Comparison of ENCODE assay signal across 8 cellular contexts in the genomic region with DNA sequence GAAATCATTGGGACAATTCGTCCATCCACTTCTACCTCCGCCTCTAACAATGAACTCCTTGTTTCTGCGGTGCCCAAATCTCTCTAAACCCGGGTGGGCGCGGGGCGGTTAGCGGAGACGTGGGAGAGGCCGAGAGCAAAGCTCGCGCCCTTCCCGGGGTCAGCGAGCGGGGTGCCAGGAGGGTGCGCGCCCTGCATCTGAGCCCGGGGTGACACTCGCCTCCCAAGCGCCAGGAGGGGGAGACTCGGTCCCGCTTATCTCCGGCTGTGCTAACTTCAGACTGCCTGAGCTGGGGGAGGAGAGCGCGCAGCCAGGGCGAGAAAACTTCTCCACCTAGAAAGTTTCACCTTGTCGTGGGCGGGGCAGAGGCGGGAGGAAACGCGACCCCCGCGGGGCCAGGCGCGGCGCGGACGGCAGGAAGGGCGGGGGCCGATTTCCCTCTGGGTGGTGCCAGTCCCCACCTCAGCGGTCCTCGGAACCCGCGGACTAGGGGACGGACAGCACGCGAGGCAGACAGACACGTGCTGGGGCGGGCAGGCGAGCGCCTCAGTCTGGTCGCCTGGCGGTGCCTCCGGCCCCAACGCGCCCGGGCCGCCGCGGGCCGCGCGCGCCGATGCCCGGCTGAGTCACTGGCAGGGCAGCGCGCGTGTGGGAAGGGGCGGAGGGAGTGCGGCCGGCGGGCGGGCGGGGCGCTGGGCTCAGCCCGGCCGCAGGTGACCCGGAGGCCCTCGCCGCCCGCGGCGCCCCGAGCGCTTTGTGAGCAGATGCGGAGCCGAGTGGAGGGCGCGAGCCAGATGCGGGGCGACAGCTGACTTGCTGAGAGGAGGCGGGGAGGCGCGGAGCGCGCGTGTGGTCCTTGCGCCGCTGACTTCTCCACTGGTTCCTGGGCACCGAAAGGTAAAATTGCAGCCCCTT. TPM values are rescaled to one million over a fixed set of nuclear protein-coding genes. Genes with fewer than 3 reads are reported as not detected.
DNase-seq lines count a peak whose midpoint lies in the region.

A gene (plus strand): TSS at position 516 of the 915 bp plus-strand sequence. CDS start 26,889 bp downstream, outside the sequence.

- H3K36me3 Mint-ChIP-seq in dendritic cell treated with granulocyte-macrophage colony-stimulating factor and Interleukin-4, amounts not matched to agents 40 ng/mL and 50 ng/mL, for 4 days (ENCODE audit: low read depth) = no peaks in the 10 kb centered on the region

- intact Hi-C loops in dendritic cell treated with granulocyte-macrophage colony-stimulating factor and Interleukin-4, amounts not matched to agents 40 ng/mL and 50 ng/mL, for 4 days (cut with micrococcal nuclease) = loop anchor here (2.0 to 5.0 kb wide), 2 partner anchors 80 to 139 kb away; no protein-coding TSS in a partner anchor

- peaks cover 50% of the 10 kb centered on the region for H3K27me3 Mint-ChIP-seq in dendritic cell treated with granulocyte-macrophage colony-stimulating factor and Interleukin-4, amounts not matched to agents 40 ng/mL and 50 ng/mL, for 4 days

- H3K4me3 Mint-ChIP-seq in dendritic cell treated with granulocyte-macrophage colony-stimulating factor and Interleukin-4, amounts not matched to agents 40 ng/mL and 50 ng/mL, for 4 days = peak within 1 kb of the TSS; percentile 69

- H3K27ac Mint-ChIP-seq in dendritic cell treated with granulocyte-macrophage colony-stimulating factor and Interleukin-4, amounts not matched to agents 40 ng/mL and 50 ng/mL, for 4 days = no peak within 1 kb of the TSS

- no peaks in the 10 kb centered on the region for H3K9me3 Mint-ChIP-seq in dendritic cell treated with granulocyte-macrophage colony-stimulating factor and Interleukin-4, amounts not matched to agents 40 ng/mL and 50 ng/mL, for 4 days

- peak; percentile 22 for DNase-seq in NCI-H2029 (lab: John Stamatoyannopoulos, UW)
- no peak for DNase-seq in NCI-H2029 treated with DMSO at 0.1 percent for 48 hours (lab: John Stamatoyannopoulos, UW)
- DNase-seq in HCEC 1CT = peak; percentile 83
- peak; percentile 92 for DNase-seq in M059J (ENCODE audit: low read depth)
- DNase-seq in T1000 (lab: John Stamatoyannopoulos, UW) = peak; percentile 70
- peak; percentile 91 for DNase-seq in left kidney (ENCODE audit: low read depth, low spot score)
- DNase-seq in stimulated activated CD4-positive, alpha-beta T cell treated with anti-CD3 and anti-CD28 coated beads, Interleukin-2, amount 100 ng/mL, for 24 hours = peak; percentile 22 to 63

- H3K4me1 Mint-ChIP-seq in dendritic cell treated with granulocyte-macrophage colony-stimulating factor and Interleukin-4, amounts not matched to agents 40 ng/mL and 50 ng/mL, for 4 days (ENCODE audit: low read depth) = peaks cover 23% of the 10 kb centered on the region

RNA-seq across cellular contexts. Expression of the gene that starts here (rescaled TPM):
- 131 and 199 TPM in 2 replicates for total RNA-seq in M059J (2014; rRNA removed; shearing (Covaris generic))
